Comparison of ENCODE assay signal across 22 cellular contexts in the genomic region with DNA sequence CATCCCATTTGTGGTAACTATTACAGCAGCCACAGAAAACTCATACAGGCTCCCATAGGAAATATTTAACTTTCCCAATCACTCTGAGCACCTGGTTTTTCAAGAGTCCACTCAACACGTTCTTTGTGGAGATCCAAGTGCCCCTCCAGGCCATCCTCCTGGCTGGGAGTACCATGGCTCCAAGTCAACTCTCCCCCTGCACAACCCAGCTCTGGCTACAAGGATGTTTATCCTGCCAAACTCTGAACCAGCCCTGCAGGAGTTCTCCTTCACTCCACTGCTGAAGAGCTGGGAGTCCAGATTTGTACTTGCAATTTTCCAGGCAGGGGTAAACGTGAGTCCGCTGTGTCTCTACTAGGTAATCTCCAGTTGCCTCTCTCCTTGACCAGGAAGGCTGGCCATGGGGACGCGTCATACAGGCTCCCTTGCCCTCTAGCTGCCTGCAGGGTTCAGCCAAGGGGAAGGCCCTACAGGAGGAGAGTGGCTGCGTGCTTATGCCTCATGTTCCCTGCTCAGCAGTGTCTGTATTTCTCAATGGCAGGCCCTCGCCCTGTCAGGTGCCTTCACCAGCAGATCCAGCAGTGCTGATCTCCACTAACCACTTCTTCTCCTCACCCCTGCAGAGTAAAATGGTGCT.
"Had no signal": no experiment of that assay in that cellular context is flagged by ENCODE, and none has a peak within 500 bp of the region (broad histone marks: within the 10 kb centered on the region; RNA-seq: fewer than 3 reads in every experiment).

No MANE protein-coding gene starts in this region.

- H3K4me1 ChIP-seq: breast epithelium, parathyroid adenoma had no signal

- H3K9me3 Mint-ChIP-seq: activated naive CD8-positive, alpha-beta T cell treated with anti-CD3 and anti-CD28 coated beads for 36 hours; central memory CD8-positive, alpha-beta T cell; effector memory CD8-positive, alpha-beta T cell; memory B cell; nephron progenitor cell; stimulated activated memory B cell treated with anti-CD40 and anti-IgM and Interleukin-4, amounts not matched to agents 10 μg/mL and 1 μg/mL and 100 μg/mL, for 72 hours; type B pancreatic cell had no signal

- H3K36me3 Mint-ChIP-seq: activated naive CD8-positive, alpha-beta T cell treated with anti-CD3 and anti-CD28 coated beads for 36 hours; stimulated activated memory B cell treated with anti-CD40 and anti-IgM and Interleukin-4, amounts not matched to agents 10 μg/mL and 1 μg/mL and 100 μg/mL, for 72 hours; type B pancreatic cell had no signal

- H3K4me3 Mint-ChIP-seq: activated naive CD8-positive, alpha-beta T cell treated with anti-CD3 and anti-CD28 coated beads for 36 hours; central memory CD8-positive, alpha-beta T cell; effector memory CD8-positive, alpha-beta T cell; memory B cell; nephron progenitor cell; stimulated activated memory B cell treated with anti-CD40 and anti-IgM and Interleukin-4, amounts not matched to agents 10 μg/mL and 1 μg/mL and 100 μg/mL, for 72 hours; T-helper 17 cell; type B pancreatic cell had no signal

- H3K4me2 ChIP-seq: smooth muscle cell had no signal

- H3K27ac Mint-ChIP-seq: activated naive CD8-positive, alpha-beta T cell treated with anti-CD3 and anti-CD28 coated beads for 36 hours; effector memory CD8-positive, alpha-beta T cell; memory B cell; stimulated activated memory B cell treated with anti-CD40 and anti-IgM and Interleukin-4, amounts not matched to agents 10 μg/mL and 1 μg/mL and 100 μg/mL, for 72 hours; T-helper 17 cell; type B pancreatic cell had no signal

- H3K4me3 ChIP-seq: breast epithelium, smooth muscle cell, stomach, suprapubic skin had no signal

- H3K27me3 ChIP-seq: breast epithelium, stomach, suprapubic skin had no signal

- ATAC-seq: effector memory CD8-positive, alpha-beta T cell; esophagus mucosa; stimulated activated memory B cell treated with anti-CD40 and anti-IgM and Interleukin-4, amounts not matched to agents 10 μg/mL and 1 μg/mL and 100 μg/mL, for 72 hours; T-helper 17 cell had no signal

- H3K9me3 ChIP-seq: breast epithelium, stomach, suprapubic skin had no signal

- H3K27me3 Mint-ChIP-seq: type B pancreatic cell had no signal

- DNase-seq: activated CD4-positive, alpha-beta T cell treated with anti-CD3 and anti-CD28 coated beads for 4 hours; activated CD4-positive, alpha-beta T cell treated with anti-CD3 and anti-CD28 coated beads, Interleukin-2, amount 50 U/mL, for 48 hours; activated CD4-positive, CD25-positive, alpha-beta regulatory T cell; activated naive CD4-positive, alpha-beta T cell treated with Interleukin-2 at 50 U/mL for 16 hours; activated naive CD8-positive, alpha-beta T cell treated with anti-CD3 and anti-CD28 coated beads for 36 hours; activated T-cell treated with anti-CD3 and anti-CD28 coated beads, Interleukin-2, amount 50 U/mL, for 48 hours; effector memory CD8-positive, alpha-beta T cell; hippocampal formation; kidney glomerular epithelial cell; nephron progenitor cell; stimulated activated CD4-positive, alpha-beta T cell treated with anti-CD3 and anti-CD28 coated beads, Interleukin-15, amount 100 ng/mL, for 24 hours; stomach; T-helper 17 cell had no signal

- H3K27ac ChIP-seq: parathyroid adenoma, stomach, suprapubic skin had no signal

- H3K4me1 Mint-ChIP-seq: stimulated activated memory B cell treated with anti-CD40 and anti-IgM and Interleukin-4, amounts not matched to agents 10 μg/mL and 1 μg/mL and 100 μg/mL, for 72 hours had no signal

- H2AFZ ChIP-seq: parathyroid adenoma had no signal

- H3K9ac ChIP-seq: parathyroid adenoma had no signal

- H3K36me3 ChIP-seq: breast epithelium, stomach, suprapubic skin had no signal
